Comparison of ENCODE assay signal across 8 cellular contexts in genomic region chr1:21781971-21782867, GRCh38. TPM values are rescaled to one million over a fixed set of nuclear protein-coding genes. Genes with fewer than 3 reads are reported as not detected.
DNase-seq lines count a peak whose midpoint lies in the region; ATAC-seq and TF ChIP-seq lines count a peak whose summit lies in the region.

No MANE protein-coding gene starts in this region.

- intact Hi-C loops in Calu3 (cut with micrococcal nuclease; ENCODE audit: unreplicated experiment): no loop called here
- intact Hi-C loops in head of caudate nucleus (cut with DNase I): loop anchor here (5.0 kb wide), 2 partner anchors 75 to 155 kb away; partner anchors contain the start of gene HSPG2

- H3K4me1 Mint-ChIP-seq in Calu3 (ENCODE audit: low read depth, unreplicated experiment): peaks cover 14% of the 10 kb centered on the region
- H3K4me1 Mint-ChIP-seq in type B pancreatic cell (ENCODE audit: unreplicated experiment): peaks cover 17% of the 10 kb centered on the region

- H3K36me3 Mint-ChIP-seq in Calu3 (ENCODE audit: insufficient read depth, unreplicated experiment) (peaks cover 45% of the 10 kb centered on the region), type B pancreatic cell (peaks cover 15% of the 10 kb centered on the region)

- ATAC-seq in GM19467 (IDR thresholded peaks at IDR 0.05; ENCODE audit: unreplicated experiment): peak; percentile 12

- H3K27ac Mint-ChIP-seq in Calu3 (ENCODE audit: unreplicated experiment): peak overlapping the region; percentile 99
- H3K27ac Mint-ChIP-seq in type B pancreatic cell: peak overlapping the region; percentile 100

- H3K27me3 Mint-ChIP-seq in Calu3 (ENCODE audit: unreplicated experiment): no peaks in the 10 kb centered on the region
- no peaks in the 10 kb centered on the region for H3K27me3 Mint-ChIP-seq in type B pancreatic cell

- CTCF ChIA-PET in Calu3 (lab: Charles Lee): interaction anchor here (0.5 to 1.0 kb wide), 3 partner anchors 18 to 68 kb away, joined by 3 to 6 read pairs (median 4); no protein-coding TSS in a partner anchor

- peak overlapping the region; percentile 87 for H3K4me3 Mint-ChIP-seq in Calu3 (ENCODE audit: low read depth, unreplicated experiment)
- H3K4me3 Mint-ChIP-seq in type B pancreatic cell: peak overlapping the region; percentile 93

- TF ChIP-seq CTCF in Calu3 (IDR thresholded peaks at IDR 0.05; ENCODE audit: unreplicated experiment) (no peak), type B pancreatic cell (conservative IDR thresholded peaks at IDR 0.05) (no peak)

- H3K9me3 Mint-ChIP-seq in Calu3 (ENCODE audit: low read depth, unreplicated experiment) (peaks cover 4% of the 10 kb centered on the region), type B pancreatic cell (no peaks in the 10 kb centered on the region)

- DNase-seq in Calu3 (peak; percentile 47), HS-5 (ENCODE audit: low read depth) (peak; percentile 20), RPMI7951 (ENCODE audit: low read depth) (peak; percentile 58), head of caudate nucleus (peak; percentile 40 to 84 (median 66)), occipital lobe (lab: John Stamatoyannopoulos, UW) (peak; percentile 38), type B pancreatic cell (ENCODE audit: extremely low spot score, unreplicated experiment) (no peak)
- peak; percentile 42 for DNase-seq in activated naive CD4-positive, alpha-beta T cell treated with anti-CD3 and anti-CD28 coated beads, Interleukin-2, amount 50 U/mL, for 16 hours

- BruUV-seq in Calu3 (replicated peaks; lab: Mats Ljungman, UMichigan): no TSS peak

RNA-seq across cellular contexts. Expression of gene USP48, which starts 0.7 kb away (rescaled TPM):
- total RNA-seq in Calu3 (2022) (56.6 and 62.3 TPM in 2 replicates), occipital lobe (85.8 TPM), type B pancreatic cell (ENCODE audit: low replicate concordance) (58.7 and 66.7 TPM in 2 replicates)
- 32.6 and 40.5 TPM in 2 replicates for total RNA-seq in RPMI7951 (2014; rRNA removed; shearing (Covaris generic))

RNA-seq across cellular contexts. Expression of gene LDLRAD2, which starts 29.8 kb away (rescaled TPM):
- total RNA-seq in Calu3 (2022) (0.12 TPM in 1 of 2 replicates, not detected in the other), occipital lobe (not detected), type B pancreatic cell (ENCODE audit: low replicate concordance) (0.19 TPM in 1 of 2 replicates, not detected in the other)
- not detected in 2 replicates for total RNA-seq in RPMI7951 (2014; rRNA removed; shearing (Covaris generic))
